In genomic region chr17:11372692-11373091, GRCh38 we compare ENCODE assay signal across 13 cellular contexts.
DNase-seq lines count a peak whose midpoint lies in the region; ATAC-seq and TF ChIP-seq lines count a peak whose summit lies in the region.
"Had no signal": no experiment of that assay in that cellular context is flagged by ENCODE, and none has a peak within 500 bp of the region (broad histone marks: within the 10 kb centered on the region; RNA-seq: fewer than 3 reads in every experiment).

No MANE protein-coding gene starts in this region.

- ATAC-seq in left colon (peak; percentile 76), HG02885 (IDR thresholded peaks at IDR 0.05; ENCODE audit: poor library complexity, unreplicated experiment) (no peak), HG03280 (IDR thresholded peaks at IDR 0.05; ENCODE audit: unreplicated experiment) (no peak), HG02852 (IDR thresholded peaks at IDR 0.05; ENCODE audit: unreplicated experiment) (no peak)
- ATAC-seq: A549, HCT116 had no signal

- no peak overlapping the region for H3K9ac ChIP-seq in MM.1S (ENCODE audit: low read length)
- H3K9ac ChIP-seq: BLaER1 had no signal

- H3K9me2 ChIP-seq in MM.1S (replicated peaks; ENCODE audit: insufficient read depth, low read length): no peaks in the 10 kb centered on the region

- no peaks in the 10 kb centered on the region for H3K36me3 ChIP-seq in MM.1S (replicated peaks; ENCODE audit: insufficient read depth, low read length)
- H3K36me3 ChIP-seq: BLaER1 had no signal

- no peaks in the 10 kb centered on the region for H3K4me1 Mint-ChIP-seq in activated CD4-positive, alpha-beta memory T cell treated with anti-CD3 and anti-CD28 coated beads, Interleukin-2, amount 10 ng/mL, durations not matched to agents 7 days and 5 days
- H3K4me1 Mint-ChIP-seq: CD4-positive, CD25-positive, alpha-beta regulatory T cell; IgD-negative memory B cell had no signal

- no peak overlapping the region for H3K27ac Mint-ChIP-seq in activated CD4-positive, alpha-beta memory T cell treated with anti-CD3 and anti-CD28 coated beads, Interleukin-2, amount 10 ng/mL, durations not matched to agents 7 days and 5 days
- H3K27ac Mint-ChIP-seq: IgD-negative memory B cell had no signal

- no peaks in the 10 kb centered on the region for H3K4me1 ChIP-seq in MM.1S (ENCODE audit: low read length)
- H3K4me1 ChIP-seq: A549, BLaER1 had no signal

- H3K9me3 ChIP-seq in MM.1S (replicated peaks; ENCODE audit: insufficient read depth, low read length): no peaks in the 10 kb centered on the region
- H3K9me3 ChIP-seq: A549, BLaER1 had no signal

- CTCF ChIA-PET in activated CD4-positive, alpha-beta memory T cell treated with anti-CD3 and anti-CD28 coated beads, Interleukin-2, amount 10 ng/mL, durations not matched to agents 7 days and 5 days (lab: Charles Lee): no interaction called here

- no peak overlapping the region for H3K4me3 ChIP-seq in MM.1S (ENCODE audit: low read length)
- H3K4me3 ChIP-seq: A549, BLaER1 had no signal

- no peaks in the 10 kb centered on the region for H3K27me3 ChIP-seq in MM.1S (replicated peaks; ENCODE audit: insufficient read depth, low read length)
- H3K27me3 ChIP-seq: BLaER1 had no signal

- no peak overlapping the region for H2AFZ ChIP-seq in MM.1S (ENCODE audit: low read length)

- no peaks in the 10 kb centered on the region for H3K79me2 ChIP-seq in MM.1S (ENCODE audit: low read length)

- no peak overlapping the region for H3K4me2 ChIP-seq in MM.1S (ENCODE audit: low read depth, low read length)
- H3K4me2 ChIP-seq: A549, BLaER1 had no signal

- intact Hi-C loops in left colon (cut with DNase I, micrococcal nuclease): no loop called here

- H3K27me3 Mint-ChIP-seq in activated CD4-positive, alpha-beta memory T cell treated with anti-CD3 and anti-CD28 coated beads, Interleukin-2, amount 10 ng/mL, durations not matched to agents 7 days and 5 days: no peaks in the 10 kb centered on the region
- H3K27me3 Mint-ChIP-seq: CD4-positive, CD25-positive, alpha-beta regulatory T cell; IgD-negative memory B cell had no signal

- DNase-seq in MM.1S (peak; percentile 14), cerebellum (ENCODE audit: low spot score) (peak; percentile 4), left colon (no peak)
- DNase-seq in activated CD4-positive, alpha-beta memory T cell treated with anti-CD3 and anti-CD28 coated beads, Interleukin-2, amount 10 ng/mL, durations not matched to agents 7 days and 5 days: no peak
- DNase-seq: CD4-positive, CD25-positive, alpha-beta regulatory T cell; DMS53 had no signal

- H3K27ac ChIP-seq in MM.1S (ENCODE audit: low read length): no peak overlapping the region
- H3K27ac ChIP-seq: A549, BLaER1 had no signal

- H3K36me3 Mint-ChIP-seq in activated CD4-positive, alpha-beta memory T cell treated with anti-CD3 and anti-CD28 coated beads, Interleukin-2, amount 10 ng/mL, durations not matched to agents 7 days and 5 days (ENCODE audit: low read depth): no peaks in the 10 kb centered on the region
- H3K36me3 Mint-ChIP-seq: CD4-positive, CD25-positive, alpha-beta regulatory T cell; IgD-negative memory B cell had no signal

- POLR2A ChIA-PET in activated CD4-positive, alpha-beta memory T cell treated with anti-CD3 and anti-CD28 coated beads, Interleukin-2, amount 10 ng/mL, durations not matched to agents 7 days and 5 days (lab: Charles Lee): no interaction called here

- H3K9me3 Mint-ChIP-seq in activated CD4-positive, alpha-beta memory T cell treated with anti-CD3 and anti-CD28 coated beads, Interleukin-2, amount 10 ng/mL, durations not matched to agents 7 days and 5 days: peaks cover 8% of the 10 kb centered on the region

- no peaks in the 10 kb centered on the region for H3F3A ChIP-seq in MM.1S (ENCODE audit: insufficient read depth, low read length)

- no peaks in the 10 kb centered on the region for H4K20me1 ChIP-seq in MM.1S (ENCODE audit: insufficient read depth, low read length)
- H4K20me1 ChIP-seq: BLaER1 had no signal

- H3K4me3 Mint-ChIP-seq in activated CD4-positive, alpha-beta memory T cell treated with anti-CD3 and anti-CD28 coated beads, Interleukin-2, amount 10 ng/mL, durations not matched to agents 7 days and 5 days: no peak overlapping the region
- H3K4me3 Mint-ChIP-seq: CD4-positive, CD25-positive, alpha-beta regulatory T cell; IgD-negative memory B cell had no signal

- TF ChIP-seq CTCF in MM.1S (IDR thresholded peaks at IDR 0.05; ENCODE audit: low read length): no peak

Comparison
In these comparisons a context has a peak if more than half of its experiments do, and no peak if none do; other contexts are left out.
1. DNase-seq: peak in MM.1S (single experiment) and cerebellum (single experiment); none in left colon (0 of 2) and activated CD4-positive, alpha-beta memory T cell treated with anti-CD3 and anti-CD28 coated beads, Interleukin-2, amount 10 ng/mL, durations not matched to agents 7 days and 5 days (single experiment).